In the genomic region with DNA sequence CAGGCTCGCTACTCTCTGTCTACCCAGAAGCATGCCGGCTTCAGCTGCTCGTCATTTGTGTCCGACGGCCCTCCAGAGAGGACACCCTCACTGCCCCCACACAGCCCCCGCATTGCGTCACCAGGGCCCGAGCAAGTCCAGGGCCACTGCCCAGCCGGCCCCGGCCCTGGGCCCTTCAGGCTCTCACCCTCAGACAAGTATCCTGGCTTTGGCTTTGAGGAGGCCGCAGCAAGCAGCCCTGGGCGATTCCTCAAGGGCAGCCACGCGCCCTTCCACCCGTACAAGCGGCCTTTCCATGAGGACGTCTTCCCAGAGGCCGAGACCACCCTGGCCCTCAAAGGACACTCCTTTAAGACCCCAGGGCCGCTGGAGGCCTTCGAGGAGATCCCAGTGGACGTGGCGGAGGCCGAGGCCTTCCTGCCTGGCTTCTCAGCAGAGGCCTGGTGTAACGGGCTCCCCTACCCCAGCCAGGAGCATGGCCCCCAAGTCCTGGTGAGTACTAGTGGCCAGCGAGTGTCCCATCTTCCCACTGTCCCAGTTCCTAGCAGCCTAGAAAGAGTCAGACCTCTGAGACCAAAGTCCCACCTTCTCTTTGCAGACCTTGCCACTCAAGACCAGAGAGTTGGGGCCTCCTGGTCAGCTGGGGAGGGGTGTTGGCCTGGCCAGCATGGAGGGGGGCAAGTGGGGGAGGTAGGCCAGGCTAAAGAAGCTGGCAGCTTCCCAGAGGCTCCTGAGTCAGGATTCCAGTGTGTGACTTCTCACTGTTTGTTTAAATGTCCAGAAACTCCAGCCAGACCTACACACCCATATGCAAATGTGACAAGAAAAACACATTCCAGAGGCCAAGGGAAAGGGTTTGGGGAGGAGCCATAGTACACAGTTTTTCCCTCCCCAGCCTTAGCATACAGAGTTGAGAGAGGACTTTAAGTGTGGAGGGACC, we compare ENCODE assay signal across 12 cellular contexts. TPM values are rescaled to one million over a fixed set of nuclear protein-coding genes. Genes with fewer than 3 reads are reported as not detected.
A peak's percentile ranks its signal among the peaks of the same experiment; 100 is the strongest.
DNase-seq lines count a peak whose midpoint lies in the region; ATAC-seq and TF ChIP-seq lines count a peak whose summit lies in the region.
"Had no signal": no experiment of that assay in that cellular context is flagged by ENCODE, and none has a peak within 500 bp of the region (broad histone marks: within the 10 kb centered on the region; RNA-seq: fewer than 3 reads in every experiment).

No MANE protein-coding gene starts in this region.

- H3K4me3 ChIP-seq in PC-9: no peak overlapping the region
- no peak overlapping the region for H3K4me3 ChIP-seq in fibroblast of villous mesenchyme (ENCODE audit: low read depth, low read length)

- peaks cover 32% of the 10 kb centered on the region for H3K4me1 ChIP-seq in PC-9 (replicated peaks; ENCODE audit: insufficient read depth)

- no peak overlapping the region for H2AFZ ChIP-seq in PC-9

- ATAC-seq in HG03025 (IDR thresholded peaks at IDR 0.05; ENCODE audit: low FRiP score, unreplicated experiment): no peak

- intact Hi-C loops in PC-9 (cut with micrococcal nuclease; ENCODE audit: unreplicated experiment): no loop called here

- DNase-seq in EH (ENCODE audit: low read depth) (peak; percentile 88), PC-9 (peak; percentile 64 to 77), fibroblast of villous mesenchyme (ENCODE audit: low read depth) (peak; percentile 49), renal cortical epithelial cell (ENCODE audit: low read depth) (peak; percentile 94), GM19240 (ENCODE audit: insufficient read length, low spot score) (no peak), NCI-H146 treated with DMSO at 0.1 percent for 48 hours (lab: John Stamatoyannopoulos, UW; ENCODE audit: unreplicated experiment) (no peak), 8988T (no peak)
- DNase-seq: activated CD4-positive, alpha-beta T cell treated with anti-CD3 and anti-CD28 coated beads, Interleukin-2, amount 50 U/mL, for 4 hours; DND-41; NCI-H1105 had no signal

- peaks cover 5% of the 10 kb centered on the region; the same call in 1 of the 2 replicates for H3F3A ChIP-seq in PC-9 (ENCODE audit: insufficient read depth, low read depth)

- H3K79me2 ChIP-seq in PC-9 (ENCODE audit: low read depth): no peaks in the 10 kb centered on the region

- H3K9me2 ChIP-seq in PC-9 (ENCODE audit: insufficient read depth): no peaks in the 10 kb centered on the region

- POLR2A ChIA-PET in PC-9 (lab: Charles Lee; ENCODE audit: unreplicated experiment): no interaction called here

- no TSS peak for BruUV-seq in PC-9 (replicated peaks; lab: Mats Ljungman, UMichigan)

- H3K27me3 ChIP-seq in PC-9 (ENCODE audit: insufficient read depth, low read depth): no peaks in the 10 kb centered on the region; the same call in 1 of the 2 replicates

- no peaks in the 10 kb centered on the region for H3K36me3 ChIP-seq in PC-9 (ENCODE audit: low read depth)

- TF ChIP-seq CTCF in PC-9 (conservative IDR thresholded peaks at IDR 0.05) (no peak), fibroblast of villous mesenchyme (IDR thresholded peaks at IDR 0.05; ENCODE audit: insufficient read depth, low read depth, low read length) (no peak)

- H3K9me3 ChIP-seq in PC-9 (ENCODE audit: insufficient read depth, low read depth): no peaks in the 10 kb centered on the region

- no peak overlapping the region for H3K27ac ChIP-seq in PC-9

- H4K20me1 ChIP-seq in PC-9 (ENCODE audit: insufficient read depth): no peaks in the 10 kb centered on the region

- H3K4me2 ChIP-seq in PC-9: peak overlapping the region; percentile 26; the same call in 1 of the 2 replicates

- CTCF ChIA-PET in PC-9 (lab: Charles Lee): no interaction called here

RNA-seq across cellular contexts. Expression of gene FOXN1, which starts 18.6 kb away (rescaled TPM):
- total RNA-seq in PC-9 (2021) (not detected in 2 replicates), fibroblast of villous mesenchyme (not detected in 2 replicates), renal cortical epithelial cell (not detected in 2 replicates)
- total RNA-seq: RPMI7951 had no signal

RNA-seq across cellular contexts. Expression of gene UNC119, which starts 27.7 kb away (rescaled TPM):
- total RNA-seq in PC-9 (2021) (39.7 and 48.8 TPM in 2 replicates), fibroblast of villous mesenchyme (19.6 and 21.6 TPM in 2 replicates), renal cortical epithelial cell (15.6 and 29.3 TPM in 2 replicates)

RNA-seq across cellular contexts. Expression of gene PIGS, which starts 46.6 kb away (rescaled TPM):
- total RNA-seq in PC-9 (2021) (57.6 and 64.2 TPM in 2 replicates), fibroblast of villous mesenchyme (48.3 and 52.7 TPM in 2 replicates), renal cortical epithelial cell (70.0 and 114 TPM in 2 replicates)

RNA-seq across cellular contexts. Expression of gene SLC13A2, which starts 51.3 kb away (rescaled TPM):
- not detected in 2 replicates for total RNA-seq in PC-9 (2021)
- total RNA-seq in fibroblast of villous mesenchyme: not detected in 2 replicates
- total RNA-seq in renal cortical epithelial cell: not detected in 2 replicates
- total RNA-seq: RPMI7951 had no signal

RNA-seq across cellular contexts. Expression of gene ALDOC, which starts 51.9 kb away (rescaled TPM):
- total RNA-seq in PC-9 (2021) (17.4 and 21.6 TPM in 2 replicates), fibroblast of villous mesenchyme (28.9 and 41.6 TPM in 2 replicates), renal cortical epithelial cell (26.7 and 40.6 TPM in 2 replicates)

Comparison
In these comparisons a context has a peak if more than half of its experiments do, and no peak if none do; other contexts are left out.
1. DNase-seq: peak in EH (single experiment), PC-9 (2 of 2), fibroblast of villous mesenchyme (single experiment) and renal cortical epithelial cell (single experiment); none in GM19240 (single experiment), NCI-H146 treated with DMSO at 0.1 percent for 48 hours (single experiment) and 8988T (single experiment).